20 cellular contexts compared by ENCODE assay signal in the genomic region with DNA sequence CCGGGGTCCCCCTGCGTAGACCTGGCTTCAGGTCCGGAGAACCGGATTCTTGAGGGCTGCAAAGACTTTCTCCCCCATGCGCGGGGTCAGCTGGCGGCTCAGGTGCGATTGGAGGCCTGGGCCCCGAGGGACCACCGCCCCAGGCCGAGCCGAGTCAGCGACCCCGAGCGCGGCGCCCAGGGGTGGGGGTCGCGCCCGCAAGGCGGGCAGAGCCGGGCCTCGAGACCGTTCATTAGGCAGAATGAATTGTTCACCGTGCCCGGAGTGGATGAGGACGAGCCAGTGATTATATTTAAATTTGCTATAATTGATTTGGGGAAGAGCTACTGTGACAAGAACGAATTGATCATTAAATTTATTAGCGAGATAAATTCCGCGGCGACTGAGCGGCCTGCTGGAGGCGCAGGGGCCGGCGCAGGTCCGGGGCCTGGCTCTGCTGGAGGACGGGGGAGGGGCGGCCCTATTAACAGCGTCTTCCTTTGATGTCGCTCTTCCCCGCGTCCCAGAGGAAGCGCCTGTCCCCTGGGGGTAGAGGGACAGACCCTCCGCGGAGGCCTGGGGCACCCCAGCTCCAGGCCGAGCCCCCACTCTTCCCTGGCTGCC. TPM values are rescaled to one million over a fixed set of nuclear protein-coding genes. Genes with fewer than 3 reads are reported as not detected.
DNase-seq lines count a peak whose midpoint lies in the region; ATAC-seq and TF ChIP-seq lines count a peak whose summit lies in the region.
"Had no signal": no experiment of that assay in that cellular context is flagged by ENCODE, and none has a peak within 500 bp of the region (broad histone marks: within the 10 kb centered on the region; RNA-seq: fewer than 3 reads in every experiment).

No MANE protein-coding gene starts in this region.

- H3K36me3 ChIP-seq in right lobe of liver = no peaks in the 10 kb centered on the region
- H3K36me3 ChIP-seq: gastroesophageal sphincter, upper lobe of left lung had no signal

- intact Hi-C loops in Right ventricle myocardium inferior (cut with DNase I) = no loop called here
- intact Hi-C loops in left ventricle myocardium superior (cut with micrococcal nuclease) = no loop called here
- intact Hi-C loops in right lobe of liver (cut with DNase I) = no loop called here

- TF ChIP-seq CTCF in nephron progenitor cell (IDR thresholded peaks at IDR 0.05) = no peak
- TF ChIP-seq CTCF in right lobe of liver (IDR thresholded peaks at IDR 0.05) = no peak

- H3K4me3 ChIP-seq in right lobe of liver = no peak overlapping the region
- H3K4me3 ChIP-seq: gastroesophageal sphincter, lung, upper lobe of left lung had no signal

- H3K4me1 Mint-ChIP-seq in nephron progenitor cell = peaks cover 38% of the 10 kb centered on the region
- peaks cover 51% of the 10 kb centered on the region for H3K4me1 Mint-ChIP-seq in stimulated activated naive CD8-positive, alpha-beta T cell treated with anti-CD3 and anti-CD28 coated beads, Interleukin-15, amount 100 ng/mL, for 72 hours

- 6% methylated on average over 15 of the region's 47 CpGs for WGBS in right lobe of liver (ENCODE audit: insufficient coverage, low coverage, low lambda C conversion rate, missing lambda C conversion rate)

- H3K27me3 Mint-ChIP-seq in nephron progenitor cell (ENCODE audit: low read depth, poor library complexity) = peaks cover 100% of the 10 kb centered on the region
- H3K27me3 Mint-ChIP-seq in stimulated activated naive CD8-positive, alpha-beta T cell treated with anti-CD3 and anti-CD28 coated beads, Interleukin-15, amount 100 ng/mL, for 72 hours = peaks cover 99% of the 10 kb centered on the region

- no peak for TF ChIP-seq POLR2A in right lobe of liver (IDR thresholded peaks at IDR 0.05)

- H3K27ac Mint-ChIP-seq in nephron progenitor cell = no peak overlapping the region
- no peak overlapping the region for H3K27ac Mint-ChIP-seq in stimulated activated naive CD8-positive, alpha-beta T cell treated with anti-CD3 and anti-CD28 coated beads, Interleukin-15, amount 100 ng/mL, for 72 hours
- H3K27ac Mint-ChIP-seq: progenitor cell of endocrine pancreas had no signal

- no peaks in the 10 kb centered on the region for H3K9me3 ChIP-seq in right lobe of liver
- H3K9me3 ChIP-seq: gastroesophageal sphincter, upper lobe of left lung had no signal

- peak overlapping the region; percentile 55 for H3K4me3 Mint-ChIP-seq in nephron progenitor cell
- H3K4me3 Mint-ChIP-seq in stimulated activated naive CD8-positive, alpha-beta T cell treated with anti-CD3 and anti-CD28 coated beads, Interleukin-15, amount 100 ng/mL, for 72 hours = no peak overlapping the region

- H3K9me3 Mint-ChIP-seq in nephron progenitor cell = peaks cover 5% of the 10 kb centered on the region
- no peaks in the 10 kb centered on the region for H3K9me3 Mint-ChIP-seq in stimulated activated naive CD8-positive, alpha-beta T cell treated with anti-CD3 and anti-CD28 coated beads, Interleukin-15, amount 100 ng/mL, for 72 hours
- H3K9me3 Mint-ChIP-seq: activated naive CD4-positive, alpha-beta T cell treated with anti-CD3 and anti-CD28 coated beads, Interleukin-2, amount 10 ng/mL, durations not matched to agents 7 days and 5 days had no signal

- no peaks in the 10 kb centered on the region for H3K36me3 Mint-ChIP-seq in nephron progenitor cell (ENCODE audit: low read depth)
- H3K36me3 Mint-ChIP-seq: activated naive CD4-positive, alpha-beta T cell treated with anti-CD3 and anti-CD28 coated beads, Interleukin-2, amount 10 ng/mL, durations not matched to agents 7 days and 5 days; naive thymus-derived CD4-positive, alpha-beta T cell had no signal

- H3K27ac ChIP-seq in right lobe of liver = no peak overlapping the region
- H3K27ac ChIP-seq: gastroesophageal sphincter, upper lobe of left lung had no signal

- DNase-seq in Right ventricle myocardium inferior (ENCODE audit: missing footprints) (peak; percentile 37), left ventricle myocardium superior (no peak), ecto neural progenitor cell (ENCODE audit: low spot score) (peak; percentile 68), nephron progenitor cell (peak; percentile 62), right lobe of liver (no peak), DMS53 treated with DMSO at 0.1 percent for 48 hours (lab: John Stamatoyannopoulos, UW; ENCODE audit: unreplicated experiment) (no peak)
- no peak for DNase-seq in stimulated activated naive CD8-positive, alpha-beta T cell treated with anti-CD3 and anti-CD28 coated beads, Interleukin-15, amount 100 ng/mL, for 72 hours
- DNase-seq: activated CD4-positive, alpha-beta T cell treated with anti-CD3 and anti-CD28 coated beads for 4 hours; activated naive CD4-positive, alpha-beta T cell treated with anti-CD3 and anti-CD28 coated beads, Interleukin-2, amount 10 ng/mL, durations not matched to agents 7 days and 5 days; activated T-cell treated with anti-CD3 and anti-CD28 coated beads, Interleukin-2, amount 50 U/mL, for 1 hour; EL; naive thymus-derived CD4-positive, alpha-beta T cell; NCI-H2081 treated with DMSO at 0.1 percent for 48 hours; NCI-H524; stimulated activated naive CD4-positive, alpha-beta T cell had no signal

- peaks cover 0 to 21% (median 0%) of the 10 kb centered on the region in 4 donors for H3K4me1 ChIP-seq in right lobe of liver

- ATAC-seq in Right ventricle myocardium inferior = no peak
- no peak for ATAC-seq in left ventricle myocardium superior
- no peak for ATAC-seq in HG03521 (IDR thresholded peaks at IDR 0.05; ENCODE audit: unreplicated experiment)
- ATAC-seq in stimulated activated naive CD8-positive, alpha-beta T cell treated with anti-CD3 and anti-CD28 coated beads, Interleukin-15, amount 100 ng/mL, for 72 hours = no peak
- no peak for ATAC-seq in right lobe of liver
- ATAC-seq: gastroesophageal sphincter; naive thymus-derived CD4-positive, alpha-beta T cell had no signal

- peaks cover 0 to 58% of the 10 kb centered on the region in 2 donors for H3K27me3 ChIP-seq in right lobe of liver

RNA-seq across cellular contexts. Expression of a gene that starts 7.5 kb away (rescaled TPM):
- not detected for total RNA-seq in Right ventricle myocardium inferior
- total RNA-seq in left ventricle myocardium superior = not detected
- total RNA-seq in right lobe of liver = not detected
- total RNA-seq: gastroesophageal sphincter; naive thymus-derived CD4-positive, alpha-beta T cell had no signal

RNA-seq across cellular contexts. Expression of a gene that starts 53.4 kb away (rescaled TPM):
- 6.6 TPM for total RNA-seq in Right ventricle myocardium inferior
- total RNA-seq in left ventricle myocardium superior = 7.8 TPM
- total RNA-seq in right lobe of liver = 10 to 100 TPM in 1 of 6 experiments, 1 to 10 TPM in 5; 6.1 to 10.2 (median 8.1) TPM

Comparison
In these comparisons a context has a peak if more than half of its experiments do, and no peak if none do; other contexts are left out.
1. DNase-seq: peak in Right ventricle myocardium inferior (single experiment), ecto neural progenitor cell (single experiment) and nephron progenitor cell (single experiment); none in left ventricle myocardium superior (single experiment), stimulated activated naive CD8-positive, alpha-beta T cell treated with anti-CD3 and anti-CD28 coated beads, Interleukin-15, amount 100 ng/mL, for 72 hours (0 of 2), right lobe of liver (0 of 3) and DMS53 treated with DMSO at 0.1 percent for 48 hours (single experiment).